In the genomic region with DNA sequence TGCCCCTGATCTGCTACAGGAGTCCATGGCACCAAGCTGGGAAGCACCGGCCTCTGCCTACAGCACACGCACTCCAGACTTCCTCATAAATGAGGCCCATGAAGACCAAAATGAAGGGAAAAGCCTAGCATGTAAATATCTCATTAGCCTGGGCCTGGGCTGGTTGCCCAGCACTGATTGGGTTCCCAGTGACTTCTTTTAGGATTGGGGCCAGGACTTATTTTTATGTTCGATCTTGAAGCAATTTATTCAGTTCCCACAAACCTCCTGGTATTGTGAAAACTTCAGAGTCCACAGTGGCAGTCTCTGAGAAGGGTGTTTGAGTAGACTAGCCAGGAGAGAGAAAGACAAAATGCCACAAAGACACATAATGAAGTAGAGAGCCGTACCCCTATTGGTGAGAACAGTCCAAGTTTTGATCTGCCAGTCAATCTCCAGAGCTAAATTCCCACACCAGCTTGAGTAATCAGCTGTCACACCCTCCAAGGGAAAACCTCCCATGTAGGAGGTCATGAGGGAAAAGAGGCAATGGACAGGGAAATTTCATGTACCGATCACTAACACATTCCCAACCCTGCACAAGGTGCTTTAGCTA, we compare ENCODE assay signal across 12 cellular contexts.
DNase-seq lines count a peak whose midpoint lies in the region; ATAC-seq, FAIRE-seq and TF ChIP-seq lines count a peak whose summit lies in the region.
"Had no signal": no experiment of that assay in that cellular context is flagged by ENCODE, and none has a peak within 500 bp of the region (broad histone marks: within the 10 kb centered on the region; RNA-seq: fewer than 3 reads in every experiment).

No MANE protein-coding gene starts in this region.

- no peaks in the 10 kb centered on the region for H3K27me3 Mint-ChIP-seq in activated CD4-positive, alpha-beta T cell treated with anti-CD3 and anti-CD28 coated beads for 36 hours

- H3K4me3 Mint-ChIP-seq in activated CD4-positive, alpha-beta T cell treated with anti-CD3 and anti-CD28 coated beads for 36 hours = no peak overlapping the region
- H3K4me3 Mint-ChIP-seq: CD8-positive, alpha-beta T cell; natural killer cell had no signal

- no peaks in the 10 kb centered on the region for H4K20me1 ChIP-seq in Loucy (ENCODE audit: insufficient read depth, low read length, poor library complexity, severe bottlenecking)

- no peaks in the 10 kb centered on the region for H3K36me3 Mint-ChIP-seq in activated CD4-positive, alpha-beta T cell treated with anti-CD3 and anti-CD28 coated beads for 36 hours (ENCODE audit: low read depth)
- H3K36me3 Mint-ChIP-seq: CD8-positive, alpha-beta T cell; natural killer cell had no signal

- peak overlapping the region; percentile 36 for H4K91ac ChIP-seq in mesenchymal stem cell (ENCODE audit: low read length)

- H2BK120ac ChIP-seq in mesenchymal stem cell (ENCODE audit: low read depth, low read length) = peak overlapping the region; percentile 12

- H2BK15ac ChIP-seq in mesenchymal stem cell (ENCODE audit: low read depth, poor library complexity, severe bottlenecking) = no peak overlapping the region

- H3K14ac ChIP-seq in mesenchymal stem cell (ENCODE audit: low read length in 2 of 2) = no peak overlapping the region

- H3K79me1 ChIP-seq in mesenchymal stem cell (replicated peaks; ENCODE audit: low read length, poor library complexity, severe bottlenecking) = no peaks in the 10 kb centered on the region

- H3K79me2 ChIP-seq in Loucy (ENCODE audit: insufficient read depth, low read length) = no peaks in the 10 kb centered on the region

- H3K4me2 ChIP-seq in Loucy (ENCODE audit: low read depth, low read length, poor library complexity, severe bottlenecking) = no peak overlapping the region
- no peak overlapping the region for H3K4me2 ChIP-seq in mesenchymal stem cell (ENCODE audit: low read length, poor library complexity, severe bottlenecking)

- no peaks in the 10 kb centered on the region for H3K9me3 Mint-ChIP-seq in activated CD4-positive, alpha-beta T cell treated with anti-CD3 and anti-CD28 coated beads for 36 hours (ENCODE audit: low read depth)
- H3K9me3 Mint-ChIP-seq: CD8-positive, alpha-beta T cell; natural killer cell had no signal

- TF ChIP-seq CTCF in AG04450 (IDR thresholded peaks at IDR 0.05; ENCODE audit: low read depth, low read length) = no peak
- no peak for TF ChIP-seq CTCF in Loucy (conservative IDR thresholded peaks at IDR 0.05; ENCODE audit: low read length)
- TF ChIP-seq CTCF in bronchial epithelial cell (IDR thresholded peaks at IDR 0.05; ENCODE audit: insufficient read depth, low read length, severe bottlenecking) = no peak
- TF ChIP-seq CTCF in lower leg skin (IDR thresholded peaks at IDR 0.05) = no peak

- CTCF ChIA-PET in AG04450 (lab: Charles Lee) = no interaction called here
- CTCF ChIA-PET in activated CD4-positive, alpha-beta T cell treated with anti-CD3 and anti-CD28 coated beads for 36 hours (lab: Charles Lee) = no interaction called here

- H3K9ac ChIP-seq in Loucy (ENCODE audit: low read depth, low read length, poor library complexity, severe bottlenecking) (no peak overlapping the region), mesenchymal stem cell (ENCODE audit: low read length) (peak overlapping the region; percentile 89)

- FAIRE-seq in bronchial epithelial cell (lab: Jason Lieb, UNC) (no peak), GM12891 (lab: Jason Lieb, UNC) (no peak)

- H3K23ac ChIP-seq in mesenchymal stem cell (ENCODE audit: low read length in 2 of 2) = no peak overlapping the region

- TF ChIP-seq POLR2A in lower leg skin (IDR thresholded peaks at IDR 0.05) (no peak), GM12891 (IDR thresholded peaks at IDR 0.05; ENCODE audit: low read depth, low read length) (no peak)

- H3K27ac ChIP-seq in AG04450 (ENCODE audit: low read depth, low read length) (peak overlapping the region; percentile 87), mesenchymal stem cell (ENCODE audit: low read length, poor library complexity, severe bottlenecking) (peak overlapping the region; percentile 41)
- H3K27ac ChIP-seq: gastrocnemius medialis had no signal

- H3K27me3 ChIP-seq in AG04450 (ENCODE audit: control insufficient read depth, insufficient read depth, low read length) (no peaks in the 10 kb centered on the region), Loucy (ENCODE audit: insufficient read depth, low read length, poor library complexity, severe bottlenecking) (no peaks in the 10 kb centered on the region), bronchial epithelial cell (ENCODE audit: control insufficient read depth, insufficient read depth, low read length) (no peaks in the 10 kb centered on the region), mesenchymal stem cell (ENCODE audit: control insufficient read depth in 1 of 2, insufficient read depth in 1 of 2, low read length in 2 of 2) (no peaks in the 10 kb centered on the region)
- H3K27me3 ChIP-seq: gastrocnemius medialis had no signal

- H3K36me3 ChIP-seq in Loucy (ENCODE audit: insufficient read depth, low read length) (no peaks in the 10 kb centered on the region), bronchial epithelial cell (ENCODE audit: control insufficient read depth, insufficient read depth, low read length) (no peaks in the 10 kb centered on the region), mesenchymal stem cell (ENCODE audit: control insufficient read depth in 1 of 2, insufficient read depth in 2 of 2, low read depth in 1 of 2, low read length in 2 of 2) (no peaks in the 10 kb centered on the region)
- H3K36me3 ChIP-seq: gastrocnemius medialis had no signal

- peak overlapping the region; percentile 45 for H4K8ac ChIP-seq in mesenchymal stem cell (ENCODE audit: low read length)

- WGBS in mesenchymal stem cell = 56% methylated on average over 5 of the region's 5 CpGs
- WGBS in lower leg skin, 2 donors = 33 to 40% methylated on average over 5 of the region's 5 CpGs

- no peak overlapping the region for H3K27ac Mint-ChIP-seq in activated CD4-positive, alpha-beta T cell treated with anti-CD3 and anti-CD28 coated beads for 36 hours
- H3K27ac Mint-ChIP-seq: CD8-positive, alpha-beta T cell; natural killer cell had no signal

- H3K4me3 ChIP-seq in AG04450 (ENCODE audit: low read depth, low read length) (no peak overlapping the region), Loucy (ENCODE audit: low read length, poor library complexity, severe bottlenecking) (no peak overlapping the region), bronchial epithelial cell (ENCODE audit: low read depth, low read length) (no peak overlapping the region), mesenchymal stem cell (ENCODE audit: insufficient read depth in 1 of 2, low read depth in 1 of 2, low read length in 2 of 2) (peak overlapping the region in 1 of 2 experiments; percentile 33), lower leg skin (ENCODE audit: low read depth, poor library complexity, severe bottlenecking) (no peak overlapping the region)
- H3K4me3 ChIP-seq: gastrocnemius medialis had no signal

- H3K18ac ChIP-seq in mesenchymal stem cell (ENCODE audit: low read depth in 1 of 2, low read length in 2 of 2) = peak overlapping the region; percentile 23 to 78

- H2AFZ ChIP-seq in Loucy (ENCODE audit: low read length) (0 out of 2 replicates have a peak overlapping the region, but pooled peaks have one; percentile 24), mesenchymal stem cell (ENCODE audit: low read depth, low read length) (no peak overlapping the region)

- POLR2A ChIA-PET in AG04450 (lab: Yijun Ruan, JAX) = interaction anchor here (1.1 to 1.5 kb wide), 3 partner anchors 10 to 78 kb away, joined by 3 to 7 read pairs (median 4); partner anchors contain the start of gene PHLDA1
- POLR2A ChIA-PET in activated CD4-positive, alpha-beta T cell treated with anti-CD3 and anti-CD28 coated beads for 36 hours (lab: Charles Lee) = no interaction called here

- no peaks in the 10 kb centered on the region for H3K9me2 ChIP-seq in Loucy (replicated peaks; ENCODE audit: low read depth, low read length)

- no peaks in the 10 kb centered on the region for H3F3A ChIP-seq in Loucy (ENCODE audit: low read depth)

- H3K4me1 ChIP-seq in Loucy (ENCODE audit: insufficient read depth, low read length, poor library complexity, severe bottlenecking) = no peaks in the 10 kb centered on the region
- H3K4me1 ChIP-seq in mesenchymal stem cell (ENCODE audit: control insufficient read depth, insufficient read depth, low read depth, low read length) = peaks cover 5% of the 10 kb centered on the region
- H3K4me1 ChIP-seq: gastrocnemius medialis had no signal

- peaks cover 9% of the 10 kb centered on the region for H3K4me1 Mint-ChIP-seq in activated CD4-positive, alpha-beta T cell treated with anti-CD3 and anti-CD28 coated beads for 36 hours
- H3K4me1 Mint-ChIP-seq: natural killer cell had no signal

- intact Hi-C loops in lower leg skin (cut with DNase I; ENCODE audit: low total_unique reads) = no loop called here
- intact Hi-C loops in activated CD4-positive, alpha-beta T cell treated with anti-CD3 and anti-CD28 coated beads for 36 hours (cut with DNase I, micrococcal nuclease) = no loop called here

- H2AK5ac ChIP-seq in mesenchymal stem cell (ENCODE audit: low read length, severe bottlenecking) = peak overlapping the region; percentile 79

- H3K9me3 ChIP-seq in AG04450 (ENCODE audit: control insufficient read depth, insufficient read depth, low read length) (no peaks in the 10 kb centered on the region), Loucy (ENCODE audit: insufficient read depth, low read depth, low read length) (no peaks in the 10 kb centered on the region), mesenchymal stem cell (ENCODE audit: control insufficient read depth, low read length) (no peaks in the 10 kb centered on the region)
- H3K9me3 ChIP-seq: gastrocnemius medialis had no signal

- no peak overlapping the region for H2BK5ac ChIP-seq in mesenchymal stem cell (ENCODE audit: low read depth, low read length, poor library complexity, severe bottlenecking)

- DNase-seq in AG04450 (ENCODE audit: low read depth, low spot score) = no peak
- DNase-seq in bronchial epithelial cell (ENCODE audit: low read depth) = peak; percentile 67
- DNase-seq in mesenchymal stem cell = peak; percentile 83
- DNase-seq in lower leg skin (ENCODE audit: low spot score in 2 of 2) = no peak
- no peak for DNase-seq in NCI-H2029 (lab: John Stamatoyannopoulos, UW)
- no peak for DNase-seq in activated CD4-positive, alpha-beta T cell treated with anti-CD3 and anti-CD28 coated beads for 36 hours
- DNase-seq in GM12891 (ENCODE audit: insufficient read length, low spot score) = no peak
- DNase-seq: CD8-positive, alpha-beta T cell; gastrocnemius medialis; MV-4-11; natural killer cell had no signal

- peak overlapping the region; percentile 3 to 93 for H3K4ac ChIP-seq in mesenchymal stem cell (ENCODE audit: low read depth in 1 of 2, low read length in 2 of 2)

- no peak for ATAC-seq in activated CD4-positive, alpha-beta T cell treated with anti-CD3 and anti-CD28 coated beads for 36 hours
- ATAC-seq: CD8-positive, alpha-beta T cell; gastrocnemius medialis; natural killer cell had no signal

- peak overlapping the region; percentile 90 to 98 for H2BK12ac ChIP-seq in mesenchymal stem cell (ENCODE audit: low read length in 2 of 2)

TF ChIP-seq in GM12891, 5 proteins besides CTCF, POLR2A, EP300 and RAD21 (continues in another document):
- no peak for TF ChIP-seq POLR2AphosphoS5 (IDR thresholded peaks at IDR 0.05; ENCODE audit: low read depth, low read length)
- no peak for TF ChIP-seq SPI1 (IDR thresholded peaks at IDR 0.05; ENCODE audit: low read depth, low read length)
- no peak for TF ChIP-seq PAX5 (IDR thresholded peaks at IDR 0.05; ENCODE audit: insufficient read depth, low read length, severe bottlenecking)
- no peak for TF ChIP-seq POU2F2 (IDR thresholded peaks at IDR 0.05; ENCODE audit: low read depth, low read length)

Comparison
In these comparisons a context has a peak if more than half of its experiments do, and no peak if none do; other contexts are left out.
1. DNase-seq: peak in bronchial epithelial cell (single experiment) and mesenchymal stem cell (single experiment); none in AG04450 (single experiment), lower leg skin (0 of 2), NCI-H2029 (single experiment), activated CD4-positive, alpha-beta T cell treated with anti-CD3 and anti-CD28 coated beads for 36 hours (single experiment) and GM12891 (single experiment).